ENCODE assay signal across 12 cellular contexts in the genomic region with DNA sequence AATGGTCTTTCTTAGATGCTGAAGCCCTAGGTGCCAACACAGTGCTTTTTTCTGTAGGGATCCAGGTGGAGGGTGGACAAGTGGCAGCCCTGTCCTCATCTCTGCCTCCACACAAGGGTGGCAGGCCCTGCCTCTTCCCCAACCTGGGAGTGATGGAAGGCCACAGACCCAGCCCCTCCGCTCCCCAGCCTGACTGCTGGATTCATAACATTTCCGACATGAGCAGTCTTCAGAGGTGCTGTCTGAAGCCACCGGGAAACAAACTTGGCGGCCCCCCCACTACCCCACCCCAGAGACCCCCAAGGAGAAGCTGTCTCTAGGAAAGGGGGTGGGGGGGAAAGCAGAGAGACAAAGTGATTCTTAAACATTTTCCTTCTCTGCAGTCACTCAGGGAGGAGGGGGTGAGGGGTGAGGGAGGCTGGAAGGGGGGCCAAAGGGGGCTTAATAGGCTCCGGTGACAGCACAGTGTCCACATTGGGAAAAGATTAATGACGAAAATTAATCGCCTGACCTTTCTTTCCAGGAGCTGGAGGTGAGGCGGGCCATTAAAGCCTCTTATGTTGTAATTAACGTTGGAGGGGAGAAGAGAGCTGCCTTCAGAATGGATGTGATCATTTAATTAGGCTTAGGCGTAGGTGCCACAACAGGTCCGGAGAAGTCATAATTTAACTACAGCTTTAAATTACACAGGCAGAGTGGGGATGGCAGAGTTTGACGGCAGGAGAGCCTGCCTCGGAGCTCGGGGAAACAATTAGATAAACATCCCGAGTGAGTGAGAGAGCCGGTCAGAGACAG.
DNase-seq lines count a peak whose midpoint lies in the region; ATAC-seq and TF ChIP-seq lines count a peak whose summit lies in the region.
"Had no signal": no experiment of that assay in that cellular context is flagged by ENCODE, and none has a peak within 500 bp of the region (broad histone marks: within the 10 kb centered on the region; RNA-seq: fewer than 3 reads in every experiment).

No MANE protein-coding gene starts in this region.

- no peak for ATAC-seq in left cardiac atrium

- H3K4me3 Mint-ChIP-seq in activated naive CD8-positive, alpha-beta T cell treated with anti-CD3 and anti-CD28 coated beads for 36 hours, result peak overlapping the region; percentile 68
- H3K4me3 Mint-ChIP-seq in type B pancreatic cell, result peak overlapping the region; percentile 85

- peak overlapping the region; percentile 8 for H3K4me3 ChIP-seq in cardiac muscle cell
- peak overlapping the region; percentile 11 for H3K4me3 ChIP-seq in mesodermal cell (ENCODE audit: extremely low read depth, insufficient read depth, low read length, poor library complexity, severe bottlenecking)

- intact Hi-C loops in left cardiac atrium (cut with DNase I), result no loop called here

- H3K36me3 Mint-ChIP-seq in activated naive CD8-positive, alpha-beta T cell treated with anti-CD3 and anti-CD28 coated beads for 36 hours, result no peaks in the 10 kb centered on the region
- no peaks in the 10 kb centered on the region for H3K36me3 Mint-ChIP-seq in type B pancreatic cell

- no peaks in the 10 kb centered on the region for H3K9me3 ChIP-seq in cardiac muscle cell (ENCODE audit: low read depth)
- H3K9me3 ChIP-seq in mesodermal cell (ENCODE audit: control insufficient read depth, low read length), result no peaks in the 10 kb centered on the region
- H3K9me3 ChIP-seq: thoracic aorta had no signal

- H3K9me3 Mint-ChIP-seq in activated naive CD8-positive, alpha-beta T cell treated with anti-CD3 and anti-CD28 coated beads for 36 hours, result no peaks in the 10 kb centered on the region
- H3K9me3 Mint-ChIP-seq in type B pancreatic cell, result no peaks in the 10 kb centered on the region

- peaks cover 12% of the 10 kb centered on the region for H3K4me1 ChIP-seq in cardiac muscle cell (ENCODE audit: low read depth)
- H3K4me1 ChIP-seq in mesodermal cell (ENCODE audit: control insufficient read depth, insufficient read depth, low read length, poor library complexity, severe bottlenecking), result peaks cover 43% of the 10 kb centered on the region

- H3K27me3 ChIP-seq in cardiac muscle cell, result peaks cover 20% of the 10 kb centered on the region

- peaks cover 84% of the 10 kb centered on the region for H3K27me3 Mint-ChIP-seq in activated naive CD8-positive, alpha-beta T cell treated with anti-CD3 and anti-CD28 coated beads for 36 hours
- H3K27me3 Mint-ChIP-seq in type B pancreatic cell, result peaks cover 17% of the 10 kb centered on the region

- H3K27ac ChIP-seq in cardiac muscle cell, result no peak overlapping the region
- no peak overlapping the region for H3K27ac ChIP-seq in mesodermal cell (ENCODE audit: low read depth, low read length, severe bottlenecking)

- peaks cover 6% of the 10 kb centered on the region for H3K4me1 Mint-ChIP-seq in activated naive CD8-positive, alpha-beta T cell treated with anti-CD3 and anti-CD28 coated beads for 36 hours
- H3K4me1 Mint-ChIP-seq in type B pancreatic cell (ENCODE audit: unreplicated experiment), result peaks cover 58% of the 10 kb centered on the region

- 39 to 46% methylated on average over 8 to 9 of the region's 16 CpGs for WGBS in mesodermal cell (ENCODE audit: insufficient coverage in 2 of 2), 2 experiments

- TF ChIP-seq CTCF in cardiac muscle cell (IDR thresholded peaks at IDR 0.05; ENCODE audit: low read depth, low read length) (no peak), type B pancreatic cell (conservative IDR thresholded peaks at IDR 0.05) (no peak), GM20000 (IDR thresholded peaks at IDR 0.05; ENCODE audit: extremely low read depth, missing control alignments) (no peak)

- DNase-seq in cardiac muscle cell (ENCODE audit: low read depth in 1 of 2, low spot score in 1 of 2) (no peak), left cardiac atrium (no peak), type B pancreatic cell (ENCODE audit: extremely low spot score, unreplicated experiment) (no peak), NCI-H2171 treated with DMSO at 0.1 percent for 48 hours (lab: John Stamatoyannopoulos, UW) (no peak), GM20000 (ENCODE audit: low spot score) (no peak), HCEC 1CT (no peak)
- DNase-seq in activated naive CD8-positive, alpha-beta T cell treated with anti-CD3 and anti-CD28 coated beads for 36 hours, result no peak
- DNase-seq: activated effector memory CD4-positive, alpha-beta T cell treated with Interleukin-2 at 50 U/mL for 16 hours; left ventricle myocardium superior; MM.1S had no signal

- no peak overlapping the region for H3K27ac Mint-ChIP-seq in activated naive CD8-positive, alpha-beta T cell treated with anti-CD3 and anti-CD28 coated beads for 36 hours
- peak overlapping the region; percentile 68 for H3K27ac Mint-ChIP-seq in type B pancreatic cell

- H3K36me3 ChIP-seq in cardiac muscle cell (no peaks in the 10 kb centered on the region), mesodermal cell (ENCODE audit: control insufficient read depth, insufficient read depth, low read length) (no peaks in the 10 kb centered on the region)
- H3K36me3 ChIP-seq: thoracic aorta had no signal
